8 cellular contexts compared by ENCODE assay signal in the genomic region with DNA sequence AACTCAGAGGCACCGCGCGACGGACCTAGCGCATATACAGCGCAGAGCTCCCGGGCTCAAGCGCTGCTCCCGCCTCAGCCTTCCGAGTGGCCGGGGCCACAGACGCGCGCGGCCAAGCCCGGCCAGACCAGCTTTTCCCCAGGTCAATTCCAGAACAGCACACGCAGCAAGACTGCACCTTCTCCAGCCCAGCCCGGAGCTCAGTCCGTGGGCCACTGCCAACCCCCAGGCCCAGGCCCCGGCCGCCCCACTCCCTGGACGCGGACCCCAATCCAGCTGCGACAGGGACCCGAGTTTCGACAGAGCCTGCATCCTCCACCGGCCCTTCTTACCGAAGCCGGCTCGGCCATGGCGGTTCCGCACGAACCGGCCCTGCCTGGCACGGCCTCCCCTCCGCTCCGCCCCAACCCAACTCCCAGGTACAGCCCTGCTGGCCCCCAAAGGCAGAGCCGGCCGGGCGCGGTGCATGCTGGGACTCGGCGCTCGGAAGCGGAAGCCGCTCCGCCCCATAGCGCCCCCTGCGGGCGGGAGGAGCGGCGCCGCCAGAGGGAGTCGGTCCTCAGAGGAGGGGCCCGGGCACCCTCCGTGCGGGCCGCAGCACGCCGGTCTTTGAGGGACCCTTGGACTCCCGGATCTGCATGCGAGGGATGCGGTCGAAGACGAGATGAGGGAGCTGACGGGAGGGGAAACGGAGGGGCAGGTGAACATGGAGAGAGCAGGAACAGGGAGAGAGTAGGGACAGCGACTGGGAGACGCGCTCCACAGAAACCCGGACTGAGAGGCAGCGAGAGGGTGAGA. TPM values are rescaled to one million over a fixed set of nuclear protein-coding genes. Genes with fewer than 3 reads are reported as not detected.
A peak's percentile ranks its signal among the peaks of the same experiment; 100 is the strongest.
DNase-seq lines count a peak whose midpoint lies in the region; ATAC-seq and TF ChIP-seq lines count a peak whose summit lies in the region.

A gene with protein sequence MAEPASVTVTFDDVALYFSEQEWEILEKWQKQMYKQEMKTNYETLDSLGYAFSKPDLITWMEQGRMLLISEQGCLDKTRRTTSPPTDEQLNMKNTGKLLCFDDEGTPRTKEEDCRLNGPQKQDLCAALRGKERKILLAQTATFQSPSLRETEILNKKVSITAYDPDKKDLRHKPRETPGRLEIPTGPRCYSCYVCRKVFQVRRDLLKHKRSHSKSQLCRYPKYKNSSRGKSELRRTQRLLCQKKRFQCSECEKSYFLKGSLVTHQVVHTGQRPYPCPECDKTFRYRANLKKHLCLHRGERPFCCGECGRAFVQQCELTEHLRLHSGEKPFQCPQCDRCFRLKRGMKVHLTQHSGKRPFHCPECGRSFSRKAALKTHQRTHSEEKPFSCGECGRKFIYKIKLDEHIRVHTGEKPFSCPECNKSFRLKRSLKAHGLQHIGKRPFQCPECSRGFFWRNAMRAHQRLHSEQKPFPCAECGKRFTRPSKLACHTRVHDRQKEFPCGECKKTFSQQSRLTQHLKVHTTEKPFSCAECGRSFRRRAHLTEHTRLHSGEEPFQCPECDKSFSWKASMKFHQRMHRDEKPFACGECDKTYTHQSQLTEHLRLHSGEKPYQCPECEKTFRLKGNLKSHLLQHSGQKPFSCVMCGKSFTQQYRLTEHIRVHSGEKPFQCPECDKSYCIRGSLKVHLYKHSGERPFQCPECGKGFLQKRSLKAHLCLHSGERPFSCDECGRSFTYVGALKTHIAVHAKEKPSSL (minus strand): TSS at position 461 of the 798 bp plus-strand sequence. CDS start 111 bp downstream, at position 350.

- peak; percentile 90 for TF ChIP-seq CTCF in GM20000 (IDR thresholded peaks at IDR 0.05; ENCODE audit: extremely low read depth, missing control alignments)

- peaks cover 4 to 7% of the 10 kb centered on the region in 2 donors for H3K9me3 Mint-ChIP-seq in effector memory CD8-positive, alpha-beta T cell

- peaks cover 11% of the 10 kb centered on the region for H3K9me3 ChIP-seq in mesodermal cell (ENCODE audit: control insufficient read depth, low read length)

- H3K4me1 Mint-ChIP-seq in effector memory CD8-positive, alpha-beta T cell (ENCODE audit: low read depth in 2 of 2), result peaks cover 18 to 27% of the 10 kb centered on the region in 2 donors

- H3K36me3 Mint-ChIP-seq in effector memory CD8-positive, alpha-beta T cell (ENCODE audit: insufficient read depth), result peaks cover 29% of the 10 kb centered on the region

- no peaks in the 10 kb centered on the region for H3K27me3 Mint-ChIP-seq in effector memory CD8-positive, alpha-beta T cell

- peak within 1 kb of the TSS; percentile 86 to 92 for H3K4me3 Mint-ChIP-seq in effector memory CD8-positive, alpha-beta T cell

- peak within 1 kb of the TSS; percentile 98 for H3K4me3 ChIP-seq in mesodermal cell (ENCODE audit: extremely low read depth, insufficient read depth, low read length, poor library complexity, severe bottlenecking)

- 0% methylated on average over 55 to 57 of the region's 72 CpGs for WGBS in mesodermal cell (ENCODE audit: insufficient coverage in 2 of 2), 2 experiments

- DNase-seq in COR-L47 (lab: John Stamatoyannopoulos, UW), result peak; percentile 89
- peak; percentile 98 for DNase-seq in GM20000 (ENCODE audit: low spot score)
- peak; percentile 52 for DNase-seq in HS-5 (ENCODE audit: low read depth)
- DNase-seq in NK-92 treated with Interleukin-12 subunit alpha and Interleukin-12 subunit beta, amount 100 ng/mL, for 24 hours (lab: John Stamatoyannopoulos, UW), result peak; percentile 92
- DNase-seq in activated CD8-positive, alpha-beta memory T cell treated with anti-CD3 and anti-CD28 coated beads for 48 hours (ENCODE audit: low read depth in 2 of 3, low spot score in 2 of 3), result peak; percentile 86 to 96 (median 91)
- DNase-seq in effector memory CD8-positive, alpha-beta T cell, result peak; percentile 92 to 95 (median 92)
- peak; percentile 81 to 92 for DNase-seq in stimulated activated CD8-positive, alpha-beta memory T cell treated with anti-CD3 and anti-CD28 coated beads, Interleukin-15, amount 100 ng/mL, for 4 hours (ENCODE audit: low read depth in 2 of 2)

- H3K36me3 ChIP-seq in mesodermal cell (ENCODE audit: control insufficient read depth, insufficient read depth, low read length), result peaks cover 25% of the 10 kb centered on the region

- H3K27ac ChIP-seq in mesodermal cell (ENCODE audit: low read depth, low read length, severe bottlenecking), result peak within 1 kb of the TSS; percentile 88

- peaks cover 8% of the 10 kb centered on the region for H3K4me1 ChIP-seq in mesodermal cell (ENCODE audit: control insufficient read depth, insufficient read depth, low read length, poor library complexity, severe bottlenecking)

- peak within 1 kb of the TSS; percentile 89 to 95 for H3K27ac Mint-ChIP-seq in effector memory CD8-positive, alpha-beta T cell

- peak; percentile 87 for ATAC-seq in effector memory CD8-positive, alpha-beta T cell (replicated peaks)

RNA-seq across cellular contexts. Expression of the gene that starts here (rescaled TPM):
- 2.9 TPM for polyA plus RNA-seq in mesodermal cell (2013, experiment 1 of 2)
- polyA plus RNA-seq in mesodermal cell (2013, experiment 2 of 2), result 3.0 TPM

Comparison
In these comparisons a context has a peak if more than half of its experiments do, and no peak if none do; other contexts are left out.
1. Peak in every context shown above with its lines: DNase-seq, ATAC-seq, H3K4me3 ChIP-seq and H3K27ac ChIP-seq.